In the genomic region with DNA sequence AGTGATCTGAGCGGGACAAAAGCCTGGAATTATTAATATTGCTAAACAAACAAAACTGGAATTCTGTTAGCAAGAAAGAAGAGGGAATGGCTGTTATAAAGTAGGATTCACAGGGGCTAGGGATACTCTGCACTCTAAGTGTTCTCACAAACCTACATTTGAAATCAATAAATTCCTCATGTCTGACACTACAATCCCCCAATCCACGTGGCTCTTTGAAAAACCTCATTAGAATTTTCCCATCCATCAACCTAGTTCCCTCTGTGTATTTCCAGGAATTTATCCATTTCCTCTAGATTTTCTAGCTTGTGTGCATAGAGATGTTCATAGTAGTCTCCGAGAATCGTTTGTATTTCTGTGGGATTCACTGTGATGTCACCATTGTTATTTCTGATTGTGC, we compare ENCODE assay signal across 6 cellular contexts.
"Had no signal": no experiment of that assay in that cellular context is flagged by ENCODE, and none has a peak within 500 bp of the region (broad histone marks: within the 10 kb centered on the region; RNA-seq: fewer than 3 reads in every experiment).

No MANE protein-coding gene starts in this region.

- H3K9ac ChIP-seq: GM23248 had no signal

- H3K4me3 ChIP-seq: GM23248, K562 had no signal

- ATAC-seq: K562 had no signal

- H3K4me3 Mint-ChIP-seq: H9 had no signal

- H3K9me3 Mint-ChIP-seq: H9 had no signal

- H2AFZ ChIP-seq: GM23248 had no signal

- H3K27ac ChIP-seq: GM23248 had no signal

- DNase-seq: GM23248, H9, HCEC 1CT, IMR-90, KG1 had no signal
